ENCODE assay signal across 24 cellular contexts in genomic region chr1:170471310-170471839, GRCh38.
DNase-seq lines count a peak whose midpoint lies in the region; ATAC-seq and TF ChIP-seq lines count a peak whose summit lies in the region.
"Had no signal": no experiment of that assay in that cellular context is flagged by ENCODE, and none has a peak within 500 bp of the region (broad histone marks: within the 10 kb centered on the region; RNA-seq: fewer than 3 reads in every experiment).

No MANE protein-coding gene starts in this region.

- no peak overlapping the region for H3K4me2 ChIP-seq in SK-N-SH
- peak overlapping the region; percentile 14 for H3K4me2 ChIP-seq in smooth muscle cell
- H3K4me2 ChIP-seq: BLaER1 had no signal

- WGBS in SK-N-SH (ENCODE audit: low lambda C conversion rate) = 55% methylated on average over 2 of the region's 2 CpGs
- WGBS in smooth muscle cell (ENCODE audit: low lambda C conversion rate) = 71% methylated on average over 2 of the region's 2 CpGs
- 58 to 71% methylated on average over 2 of the region's 2 CpGs for WGBS in aorta, 2 donors

- no peaks in the 10 kb centered on the region; the same call in 1 of the 2 replicates for H3K9me2 ChIP-seq in SK-N-SH

- H3K27me3 ChIP-seq in SK-N-SH (ENCODE audit: insufficient read depth) (no peaks in the 10 kb centered on the region), smooth muscle cell (ENCODE audit: low read depth) (no peaks in the 10 kb centered on the region), aorta (ENCODE audit: control insufficient read depth in 1 of 2, insufficient read depth in 2 of 2, low read length in 1 of 2) (no peaks in the 10 kb centered on the region)
- H3K27me3 ChIP-seq: BLaER1, tibial artery had no signal

- H3K4me3 ChIP-seq in SK-N-SH (ENCODE audit: low read depth in 2 of 2, low read length in 1 of 2) (no peak overlapping the region), fibroblast of the aortic adventitia (ENCODE audit: low read depth, low read length) (no peak overlapping the region), smooth muscle cell (no peak overlapping the region), aorta (ENCODE audit: low read length in 2 of 2) (no peak overlapping the region)
- H3K4me3 ChIP-seq: BLaER1, skin epidermis, tibial artery had no signal

- peak; percentile 40; the same call in 2 of the 3 replicates for ATAC-seq in SK-N-SH treated with all-trans-retinoic acid at 6 μM for 48 hours
- no peak for ATAC-seq in aorta (ENCODE audit: low FRiP score)
- ATAC-seq: activated CD8-positive, alpha-beta memory T cell treated with anti-CD3 and anti-CD28 coated beads, Interleukin-2, amount 10 ng/mL, durations not matched to agents 7 days and 5 days; stimulated activated naive CD8-positive, alpha-beta T cell treated with anti-CD3 and anti-CD28 coated beads, Interleukin-15, amount 100 ng/mL, for 72 hours had no signal

- H3K9me3 ChIP-seq in SK-N-SH (0 out of 2 replicates have a peak, but pooled peaks cover 3% of the 10 kb centered on the region), smooth muscle cell (replicated peaks; ENCODE audit: low read depth) (no peaks in the 10 kb centered on the region), aorta (ENCODE audit: control insufficient read depth, low read length) (no peaks in the 10 kb centered on the region)
- H3K9me3 ChIP-seq: BLaER1, tibial artery had no signal

- no peaks in the 10 kb centered on the region for H3K79me2 ChIP-seq in SK-N-SH (ENCODE audit: insufficient read depth)
- no peaks in the 10 kb centered on the region for H3K79me2 ChIP-seq in smooth muscle cell (ENCODE audit: low read depth)

- TF ChIP-seq EP300 in SK-N-SH (IDR thresholded peaks at IDR 0.05; ENCODE audit: borderline replicate concordance in 1 of 2, low read depth in 1 of 2, low read length in 1 of 2) = no peak

- H3K9ac ChIP-seq in SK-N-SH (no peak overlapping the region; the same call in 1 of the 2 replicates), smooth muscle cell (ENCODE audit: low read depth) (no peak overlapping the region)
- H3K9ac ChIP-seq: BLaER1 had no signal

- TF ChIP-seq RAD21 in SK-N-SH (IDR thresholded peaks at IDR 0.05; ENCODE audit: low read length) = no peak

- intact Hi-C loops in aorta (cut with DNase I) = loop anchor here in 1 of 2 donors (5.0 to 10.0 kb wide), 2 partner anchors 54 to 193 kb away; partner anchors contain the start of gene PRRX1

- TF ChIP-seq CTCF in SK-N-SH (IDR thresholded peaks at IDR 0.05) = no peak
- no peak for TF ChIP-seq CTCF in fibroblast of the aortic adventitia (IDR thresholded peaks at IDR 0.05; ENCODE audit: insufficient read depth, low read length)
- no peak for TF ChIP-seq CTCF in smooth muscle cell (IDR thresholded peaks at IDR 0.05; ENCODE audit: borderline replicate concordance, insufficient read depth, poor library complexity, severe bottlenecking)

- DNase-seq in SK-N-SH = no peak
- peak; percentile 63 for DNase-seq in amniotic stem cell (lab: John Stamatoyannopoulos, UW)
- DNase-seq in fibroblast of the aortic adventitia (ENCODE audit: low read depth) = peak; percentile 83
- DNase-seq in smooth muscle cell (lab: John Stamatoyannopoulos, UW; ENCODE audit: unreplicated experiment) = no peak
- no peak for DNase-seq in 8988T
- DNase-seq in aorta = no peak
- no peak for DNase-seq in NAMALWA (ENCODE audit: low spot score)
- DNase-seq: activated CD4-positive, alpha-beta T cell treated with anti-CD3 and anti-CD28 coated beads, Interleukin-2, amount 10 ng/mL, durations not matched to agents 7 days and 5 days; activated CD8-positive, alpha-beta memory T cell treated with anti-CD3 and anti-CD28 coated beads, Interleukin-2, amount 10 ng/mL, durations not matched to agents 7 days and 5 days; activated naive CD4-positive, alpha-beta T cell treated with anti-CD3 and anti-CD28 coated beads, Interleukin-2, amount 10 ng/mL, durations not matched to agents 7 days and 5 days; caudate nucleus; head of caudate nucleus; NCI-H1105 treated with DMSO at 0.1 percent for 48 hours; NCI-H1930; NCI-H526; Right ventricle myocardium superior; stimulated activated naive CD8-positive, alpha-beta T cell treated with anti-CD3 and anti-CD28 coated beads, Interleukin-15, amount 100 ng/mL, for 72 hours; SW 1271; T1000; tibial artery had no signal

- CTCF ChIA-PET in SK-N-SH (lab: Yijun Ruan, JAX) = no interaction called here

- H3K4me1 ChIP-seq in SK-N-SH (ENCODE audit: control insufficient read depth in 1 of 2, insufficient read depth in 2 of 2, low read depth in 1 of 2, low read length in 1 of 2) (no peaks in the 10 kb centered on the region; a peak in 1 of 4 replicates), smooth muscle cell (ENCODE audit: low read depth) (peaks cover 6% of the 10 kb centered on the region), aorta (ENCODE audit: control insufficient read depth in 1 of 2, insufficient read depth in 2 of 2, low read length in 2 of 2) (no peaks in the 10 kb centered on the region)
- H3K4me1 ChIP-seq: BLaER1 had no signal

- H3K36me3 ChIP-seq in SK-N-SH (replicated peaks in 1 of 2; ENCODE audit: control insufficient read depth in 1 of 2, insufficient read depth in 2 of 2, low read length in 1 of 2) (no peaks in the 10 kb centered on the region), smooth muscle cell (ENCODE audit: low read depth) (no peaks in the 10 kb centered on the region), aorta (ENCODE audit: control insufficient read depth in 1 of 2, insufficient read depth in 2 of 2, low read length in 1 of 2) (no peaks in the 10 kb centered on the region)
- H3K36me3 ChIP-seq: BLaER1, tibial artery had no signal

- H4K20me1 ChIP-seq in SK-N-SH (ENCODE audit: insufficient read depth) (no peaks in the 10 kb centered on the region), smooth muscle cell (ENCODE audit: low read depth) (no peaks in the 10 kb centered on the region)
- H4K20me1 ChIP-seq: BLaER1 had no signal

- H2AFZ ChIP-seq in SK-N-SH (ENCODE audit: low read depth) = no peak overlapping the region
- no peak overlapping the region for H2AFZ ChIP-seq in smooth muscle cell (ENCODE audit: low read depth)

- H3K27ac ChIP-seq in SK-N-SH (ENCODE audit: low read depth in 2 of 2, low read length in 1 of 2) (peak overlapping the region in 1 of 2 experiments; percentile 75; a peak in 2 of 4 replicates), smooth muscle cell (ENCODE audit: low read depth) (peak overlapping the region; percentile 51), aorta (ENCODE audit: low read depth in 1 of 2, low read length in 2 of 2) (no peak overlapping the region)
- H3K27ac ChIP-seq: 22Rv1, BLaER1, tibial artery had no signal

- H3F3A ChIP-seq in SK-N-SH (replicated peaks; ENCODE audit: insufficient read depth) = peaks cover 8% of the 10 kb centered on the region
- no peaks in the 10 kb centered on the region for H3F3A ChIP-seq in smooth muscle cell (ENCODE audit: low read depth)

- POLR2A ChIA-PET in SK-N-SH (lab: Yijun Ruan, JAX) = no interaction called here

TF ChIP-seq in SK-N-SH treated with all-trans-retinoic acid at 6 μM for 48 hours, 23 proteins besides CTCF, POLR2A, EP300 and RAD21 (continues in another document):
- TF ChIP-seq ESRRG (CRISPR knock-in tag; IDR thresholded peaks at IDR 0.05) (no peak), ISL1 (CRISPR knock-in tag; IDR thresholded peaks at IDR 0.05) (no peak), RARB (CRISPR knock-in tag; IDR thresholded peaks at IDR 0.05) (no peak), ARNTL (CRISPR knock-in tag; IDR thresholded peaks at IDR 0.05; ENCODE audit: borderline replicate concordance, low read depth) (no peak), ZC3H10 (CRISPR knock-in tag; IDR thresholded peaks at IDR 0.05) (no peak), ZFP3 (CRISPR knock-in tag; IDR thresholded peaks at IDR 0.05) (no peak)
- TF ChIP-seq, protein P1, sequence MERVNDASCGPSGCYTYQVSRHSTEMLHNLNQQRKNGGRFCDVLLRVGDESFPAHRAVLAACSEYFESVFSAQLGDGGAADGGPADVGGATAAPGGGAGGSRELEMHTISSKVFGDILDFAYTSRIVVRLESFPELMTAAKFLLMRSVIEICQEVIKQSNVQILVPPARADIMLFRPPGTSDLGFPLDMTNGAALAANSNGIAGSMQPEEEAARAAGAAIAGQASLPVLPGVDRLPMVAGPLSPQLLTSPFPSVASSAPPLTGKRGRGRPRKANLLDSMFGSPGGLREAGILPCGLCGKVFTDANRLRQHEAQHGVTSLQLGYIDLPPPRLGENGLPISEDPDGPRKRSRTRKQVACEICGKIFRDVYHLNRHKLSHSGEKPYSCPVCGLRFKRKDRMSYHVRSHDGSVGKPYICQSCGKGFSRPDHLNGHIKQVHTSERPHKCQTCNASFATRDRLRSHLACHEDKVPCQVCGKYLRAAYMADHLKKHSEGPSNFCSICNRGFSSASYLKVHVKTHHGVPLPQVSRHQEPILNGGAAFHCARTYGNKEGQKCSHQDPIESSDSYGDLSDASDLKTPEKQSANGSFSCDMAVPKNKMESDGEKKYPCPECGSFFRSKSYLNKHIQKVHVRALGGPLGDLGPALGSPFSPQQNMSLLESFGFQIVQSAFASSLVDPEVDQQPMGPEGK (CRISPR knock-in tag; IDR thresholded peaks at IDR 0.05; ENCODE audit: borderline replicate concordance) = no peak

TF ChIP-seq in SK-N-SH, 30 proteins besides CTCF, POLR2A, EP300 and RAD21 (continues in another document):
- TF ChIP-seq GATA2 (CRISPR knock-in tag; IDR thresholded peaks at IDR 0.05) (no peak), SMC3 (IDR thresholded peaks at IDR 0.05; ENCODE audit: low read depth, low read length) (no peak), IRF3 (IDR thresholded peaks at IDR 0.05; ENCODE audit: low read depth, low read length) (no peak), RCOR1 (IDR thresholded peaks at IDR 0.05; ENCODE audit: low read length) (no peak), TAF1 (IDR thresholded peaks at IDR 0.05; ENCODE audit: borderline replicate concordance, low read depth, low read length) (no peak), GABPA (IDR thresholded peaks at IDR 0.05; ENCODE audit: low read depth) (no peak), RXRA (IDR thresholded peaks at IDR 0.05; ENCODE audit: borderline replicate concordance, low read depth) (no peak)
- TF ChIP-seq, protein P2, sequence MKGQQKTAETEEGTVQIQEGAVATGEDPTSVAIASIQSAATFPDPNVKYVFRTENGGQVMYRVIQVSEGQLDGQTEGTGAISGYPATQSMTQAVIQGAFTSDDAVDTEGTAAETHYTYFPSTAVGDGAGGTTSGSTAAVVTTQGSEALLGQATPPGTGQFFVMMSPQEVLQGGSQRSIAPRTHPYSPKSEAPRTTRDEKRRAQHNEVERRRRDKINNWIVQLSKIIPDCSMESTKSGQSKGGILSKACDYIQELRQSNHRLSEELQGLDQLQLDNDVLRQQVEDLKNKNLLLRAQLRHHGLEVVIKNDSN (IDR thresholded peaks at IDR 0.05; ENCODE audit: borderline replicate concordance, low read depth) = no peak

Comparison
In these comparisons a context has a peak if more than half of its experiments do, and no peak if none do; other contexts are left out.
1. DNase-seq: peak in amniotic stem cell (single experiment) and fibroblast of the aortic adventitia (single experiment); none in SK-N-SH (single experiment), smooth muscle cell (single experiment), 8988T (single experiment), aorta (0 of 2) and NAMALWA (single experiment).